6 cellular contexts compared by ENCODE assay signal in genomic region chr14:85050180-85050579, GRCh38.
"Had no signal": no experiment of that assay in that cellular context is flagged by ENCODE, and none has a peak within 500 bp of the region (broad histone marks: within the 10 kb centered on the region; RNA-seq: fewer than 3 reads in every experiment).

No MANE protein-coding gene starts in this region.

- H3K4me3 ChIP-seq: GM23338, K562 had no signal

- H2AFZ ChIP-seq: GM23338 had no signal

- ATAC-seq: GM23338, K562 had no signal

- H3K4me2 ChIP-seq: GM23338 had no signal

- DNase-seq: H9, HCEC 1CT, IMR-90, KG1 had no signal
